ENCODE assay signal across 8 cellular contexts in the genomic region with DNA sequence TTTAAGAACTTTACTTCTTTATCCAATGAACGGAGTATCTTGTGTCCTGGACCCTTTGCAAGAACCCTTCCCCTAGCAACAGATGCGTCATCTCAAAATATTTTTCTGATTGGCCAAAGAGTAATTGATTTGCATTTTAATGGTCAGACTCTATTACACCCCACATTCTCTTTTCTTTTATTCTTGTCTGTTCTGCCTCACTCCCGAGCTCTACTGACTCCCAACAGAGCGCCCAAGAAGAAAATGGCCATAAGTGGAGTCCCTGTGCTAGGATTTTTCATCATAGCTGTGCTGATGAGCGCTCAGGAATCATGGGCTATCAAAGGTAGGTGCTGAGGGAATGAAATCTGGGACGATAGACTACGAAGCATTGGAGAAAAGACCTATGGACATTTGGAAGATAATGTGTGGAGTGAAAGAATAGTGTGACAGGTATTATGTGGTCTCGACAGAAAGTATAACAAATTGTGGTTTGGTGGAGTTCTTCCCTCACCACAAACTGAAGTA. TPM values are rescaled to one million over a fixed set of nuclear protein-coding genes. Genes with fewer than 3 reads are reported as not detected.
A peak's percentile ranks its signal among the peaks of the same experiment; 100 is the strongest.
DNase-seq lines count a peak whose midpoint lies in the region; ATAC-seq, FAIRE-seq and TF ChIP-seq lines count a peak whose summit lies in the region.

A gene (plus strand): TSS at position 180 of the 507 bp plus-strand sequence. CDS start 64 bp downstream, at position 244.

- TF ChIP-seq POLR2A in H54 (IDR thresholded peaks at IDR 0.05; ENCODE audit: low read depth, low read length) = no peak

- peak within 1 kb of the TSS; percentile 85 for H3K27ac Mint-ChIP-seq in activated CD4-positive, alpha-beta memory T cell treated with anti-CD3 and anti-CD28 coated beads, Interleukin-2, amount 10 ng/mL, durations not matched to agents 7 days and 5 days
- peak within 1 kb of the TSS in 3 of 9 donors; percentile 48 to 84 (median 69) for H3K27ac Mint-ChIP-seq in naive thymus-derived CD4-positive, alpha-beta T cell

- peaks cover 0 to 4% of the 10 kb centered on the region in 2 donors for H3K4me1 ChIP-seq in naive thymus-derived CD4-positive, alpha-beta T cell (ENCODE audit: control insufficient read depth in 2 of 2, insufficient read depth in 2 of 2, low read length in 2 of 2)

- intact Hi-C loops in naive thymus-derived CD4-positive, alpha-beta T cell (cut with micrococcal nuclease) = no loop called here
- intact Hi-C loops in posterior cingulate gyrus (cut with DNase I) = no loop called here

- peak within 1 kb of the TSS; percentile 88 for H3K4me3 Mint-ChIP-seq in activated CD4-positive, alpha-beta memory T cell treated with anti-CD3 and anti-CD28 coated beads, Interleukin-2, amount 10 ng/mL, durations not matched to agents 7 days and 5 days
- H3K4me3 Mint-ChIP-seq in naive thymus-derived CD4-positive, alpha-beta T cell = peak within 1 kb of the TSS in 8 of 10 donors; percentile 1 to 83 (median 33)

- peaks cover 48% of the 10 kb centered on the region for H3K36me3 Mint-ChIP-seq in activated CD4-positive, alpha-beta memory T cell treated with anti-CD3 and anti-CD28 coated beads, Interleukin-2, amount 10 ng/mL, durations not matched to agents 7 days and 5 days (ENCODE audit: low read depth)
- H3K36me3 Mint-ChIP-seq in naive thymus-derived CD4-positive, alpha-beta T cell = peaks cover 0 to 5% (median 0%) of the 10 kb centered on the region in 5 donors

- peak; percentile 77 for ATAC-seq in naive thymus-derived CD4-positive, alpha-beta T cell

- H3K27me3 Mint-ChIP-seq in activated CD4-positive, alpha-beta memory T cell treated with anti-CD3 and anti-CD28 coated beads, Interleukin-2, amount 10 ng/mL, durations not matched to agents 7 days and 5 days = peaks cover 7% of the 10 kb centered on the region
- peaks cover 17 to 33% (median 24%) of the 10 kb centered on the region in 5 donors for H3K27me3 Mint-ChIP-seq in naive thymus-derived CD4-positive, alpha-beta T cell

- no peaks in the 10 kb centered on the region for H3K27me3 ChIP-seq in naive thymus-derived CD4-positive, alpha-beta T cell (ENCODE audit: control insufficient read depth in 2 of 2, insufficient read depth in 2 of 2, low read length in 2 of 2)

- H3K9me3 ChIP-seq in naive thymus-derived CD4-positive, alpha-beta T cell (ENCODE audit: control insufficient read depth in 2 of 3, low read length in 3 of 3) = no peaks in the 10 kb centered on the region

- H3K27ac ChIP-seq in naive thymus-derived CD4-positive, alpha-beta T cell (ENCODE audit: low read depth, low read length) = no peak within 1 kb of the TSS

- DNase-seq in activated CD8-positive, alpha-beta memory T cell treated with anti-CD3 and anti-CD28 coated beads for 24 hours = peak; percentile 71
- no peak for DNase-seq in activated CD8-positive, alpha-beta memory T cell treated with anti-CD3 and anti-CD28 coated beads, Interleukin-2, amount 50 U/mL, for 48 hours
- peak; percentile 17 for DNase-seq in H54 (ENCODE audit: insufficient read length, low spot score)
- peak; percentile 51 for DNase-seq in LHCN-M2 (ENCODE audit: low read depth)
- peak; percentile 43 for DNase-seq in activated CD4-positive, alpha-beta memory T cell treated with anti-CD3 and anti-CD28 coated beads, Interleukin-2, amount 10 ng/mL, durations not matched to agents 7 days and 5 days
- peak; percentile 22 for DNase-seq in fibroblast of gingiva (ENCODE audit: low read depth)
- DNase-seq in naive thymus-derived CD4-positive, alpha-beta T cell = peak in 7 of 9 donors; percentile 39 to 71 (median 62)
- no peak for DNase-seq in posterior cingulate gyrus

- CTCF ChIA-PET in activated CD4-positive, alpha-beta memory T cell treated with anti-CD3 and anti-CD28 coated beads, Interleukin-2, amount 10 ng/mL, durations not matched to agents 7 days and 5 days (lab: Charles Lee) = interaction anchor here (0.7 to 1.3 kb wide), 2 partner anchors 48 to 346 kb away, joined by 3 to 4 read pairs; no protein-coding TSS in a partner anchor
- CTCF ChIA-PET in naive thymus-derived CD4-positive, alpha-beta T cell (lab: Charles Lee) = no interaction called here

- no peaks in the 10 kb centered on the region for H3K36me3 ChIP-seq in naive thymus-derived CD4-positive, alpha-beta T cell (ENCODE audit: control insufficient read depth in 2 of 3, insufficient read depth in 3 of 3, low read length in 3 of 3)

- peaks cover 6% of the 10 kb centered on the region for H3K9me3 Mint-ChIP-seq in activated CD4-positive, alpha-beta memory T cell treated with anti-CD3 and anti-CD28 coated beads, Interleukin-2, amount 10 ng/mL, durations not matched to agents 7 days and 5 days
- H3K9me3 Mint-ChIP-seq in naive thymus-derived CD4-positive, alpha-beta T cell = peaks cover 0 to 3% (median 0%) of the 10 kb centered on the region in 11 donors

- POLR2A ChIA-PET in activated CD4-positive, alpha-beta memory T cell treated with anti-CD3 and anti-CD28 coated beads, Interleukin-2, amount 10 ng/mL, durations not matched to agents 7 days and 5 days (lab: Charles Lee) = interaction anchor here (1.0 to 2.9 kb wide), 4 partner anchors 169 to 532 kb away, joined by 3 to 13 read pairs (median 4); a partner anchor contains a TSS
- POLR2A ChIA-PET in naive thymus-derived CD4-positive, alpha-beta T cell (lab: Charles Lee) = no interaction called here

- H3K4me3 ChIP-seq in naive thymus-derived CD4-positive, alpha-beta T cell (ENCODE audit: low read length) = peak within 1 kb of the TSS; percentile 45

- peaks cover 56% of the 10 kb centered on the region for H3K4me1 Mint-ChIP-seq in activated CD4-positive, alpha-beta memory T cell treated with anti-CD3 and anti-CD28 coated beads, Interleukin-2, amount 10 ng/mL, durations not matched to agents 7 days and 5 days
- H3K4me1 Mint-ChIP-seq in naive thymus-derived CD4-positive, alpha-beta T cell = peaks cover 6 to 23% (median 7%) of the 10 kb centered on the region in 7 donors

- peak; percentile 70 for FAIRE-seq in H54 (lab: Jason Lieb, UNC)

RNA-seq across cellular contexts. Expression of the gene that starts here (rescaled TPM):
- 0.38 and 1.0 TPM in 2 replicates for total RNA-seq in LHCN-M2 (2014; rRNA removed)
- not detected for polyA plus RNA-seq in LHCN-M2 (2012)
- 100 to 1,000 TPM; 203 to 204 TPM for total RNA-seq in activated CD4-positive, alpha-beta memory T cell treated with anti-CD3 and anti-CD28 coated beads, Interleukin-2, amount 10 ng/mL, durations not matched to agents 7 days and 5 days
- 100 to 1,000 TPM in 3 of 5 experiments, 10 to 100 TPM in 2; 35.4 to 679 (median 104) TPM for total RNA-seq in naive thymus-derived CD4-positive, alpha-beta T cell
- polyA plus RNA-seq in naive thymus-derived CD4-positive, alpha-beta T cell = 10 to 100 TPM in 1 of 2 donors, 1 to 10 TPM in 1; 7.8 to 11.0 TPM

Comparison
In these comparisons a context has a peak if more than half of its experiments do, and no peak if none do; other contexts are left out.
1. RNA of the gene that starts here (total RNA-seq): 203 to 204 TPM in activated CD4-positive, alpha-beta memory T cell treated with anti-CD3 and anti-CD28 coated beads, Interleukin-2, amount 10 ng/mL, durations not matched to agents 7 days and 5 days and 35.4 to 679 TPM in naive thymus-derived CD4-positive, alpha-beta T cell; 0.38 to 1.0 TPM in LHCN-M2; every median in the first group is over 10 times any median in the second.
2. DNase-seq: peak in activated CD8-positive, alpha-beta memory T cell treated with anti-CD3 and anti-CD28 coated beads for 24 hours (single experiment), H54 (single experiment), LHCN-M2 (single experiment), activated CD4-positive, alpha-beta memory T cell treated with anti-CD3 and anti-CD28 coated beads, Interleukin-2, amount 10 ng/mL, durations not matched to agents 7 days and 5 days (single experiment), fibroblast of gingiva (single experiment) and naive thymus-derived CD4-positive, alpha-beta T cell (7 of 9); none in activated CD8-positive, alpha-beta memory T cell treated with anti-CD3 and anti-CD28 coated beads, Interleukin-2, amount 50 U/mL, for 48 hours (single experiment) and posterior cingulate gyrus (0 of 10).